1 cellular context compared by ENCODE assay signal in genomic region chr19:48553676-48554384, GRCh38.
A peak's percentile ranks its signal among the peaks of the same experiment; 100 is the strongest.
TF ChIP-seq lines count a peak whose summit lies in the region.

No MANE protein-coding gene starts in this region.

TF ChIP-seq in K562, 482 proteins besides CTCF, POLR2A, EP300 and RAD21 (continued from another document and continues in another):
- TF ChIP-seq RNF219 (CRISPR knock-in tag; IDR thresholded peaks at IDR 0.05) = no peak
- TF ChIP-seq ZNF395 (CRISPR knock-in tag; IDR thresholded peaks at IDR 0.05) = no peak
- TF ChIP-seq SRSF3 (IDR thresholded peaks at IDR 0.05; ENCODE audit: insufficient read depth, low read length) = no peak
- peak; percentile 25; the same call in 1 of the 2 replicates for TF ChIP-seq FOXM1 (IDR thresholded peaks at IDR 0.05; ENCODE audit: low read depth)
- TF ChIP-seq FOXM1 (CRISPR knock-in tag; IDR thresholded peaks at IDR 0.05; ENCODE audit: low read depth) = no peak
- TF ChIP-seq ZC3H11A (IDR thresholded peaks at IDR 0.05; ENCODE audit: low read depth, low read length) = no peak
- TF ChIP-seq PKNOX1 (IDR thresholded peaks at IDR 0.05) = no peak
- no peak for TF ChIP-seq PRPF4 (IDR thresholded peaks at IDR 0.05; ENCODE audit: insufficient read depth, low read depth, low read length, poor library complexity, severe bottlenecking)
- no peak for TF ChIP-seq NFE2 (IDR thresholded peaks at IDR 0.05; ENCODE audit: low read depth)
- TF ChIP-seq SRF (CRISPR knock-in tag; IDR thresholded peaks at IDR 0.05) = no peak
- no peak for TF ChIP-seq IRF1 (CRISPR knock-in tag; IDR thresholded peaks at IDR 0.05; ENCODE audit: borderline replicate concordance)
- no peak for TF ChIP-seq HDAC1 (IDR thresholded peaks at IDR 0.05)
- no peak for TF ChIP-seq ZKSCAN3 (CRISPR knock-in tag; IDR thresholded peaks at IDR 0.05)
- no peak for TF ChIP-seq HMGN3 (IDR thresholded peaks at IDR 0.05; ENCODE audit: borderline replicate concordance, extremely low read depth, insufficient read length, low read depth, low read length)
- TF ChIP-seq ZNF324 (CRISPR knock-in tag; IDR thresholded peaks at IDR 0.05) = no peak
- 0 out of 4 replicates have a peak, but pooled peaks of 1 of the 2 experiments have one; percentile 66 for TF ChIP-seq TBL1XR1 (IDR thresholded peaks at IDR 0.05; ENCODE audit: low read length in 2 of 2)
- TF ChIP-seq NEUROD1 (IDR thresholded peaks at IDR 0.05; ENCODE audit: borderline replicate concordance, low read depth, low read length, partially characterized antibody) = peak; percentile 40
- TF ChIP-seq HEY1 (CRISPR knock-in tag; IDR thresholded peaks at IDR 0.05; ENCODE audit: borderline replicate concordance) = no peak
- TF ChIP-seq RBM14 (IDR thresholded peaks at IDR 0.05; ENCODE audit: borderline replicate concordance, insufficient read depth, low read depth, low read length) = no peak
- TF ChIP-seq TAL1 (IDR thresholded peaks at IDR 0.05) = peak; percentile 57
- TF ChIP-seq ZNF133 (CRISPR knock-in tag; IDR thresholded peaks at IDR 0.05) = no peak
- no peak for TF ChIP-seq POLR3A (IDR thresholded peaks at IDR 0.05; ENCODE audit: borderline replicate concordance, extremely low read depth, insufficient read depth, insufficient read length)
- no peak for TF ChIP-seq ZNF431 (CRISPR knock-in tag; IDR thresholded peaks at IDR 0.05)
- no peak for TF ChIP-seq SMAD2 (IDR thresholded peaks at IDR 0.05; ENCODE audit: low read depth, low read length)
- peak; percentile 59 to 70 for TF ChIP-seq TRIM24 (IDR thresholded peaks at IDR 0.05)
- TF ChIP-seq PCBP2 (IDR thresholded peaks at IDR 0.05; ENCODE audit: low read depth, low read length, poor library complexity, severe bottlenecking) = no peak
- TF ChIP-seq CC2D1A (IDR thresholded peaks at IDR 0.05) = no peak
- 0 out of 2 replicates have a peak, but pooled peaks have one; percentile 48 for TF ChIP-seq NCOA1 (IDR thresholded peaks at IDR 0.05; ENCODE audit: low read depth)
- peak; percentile 33; the same call in 1 of the 2 replicates for TF ChIP-seq ZFX (CRISPR knock-in tag; IDR thresholded peaks at IDR 0.05)
- TF ChIP-seq, protein P1, sequence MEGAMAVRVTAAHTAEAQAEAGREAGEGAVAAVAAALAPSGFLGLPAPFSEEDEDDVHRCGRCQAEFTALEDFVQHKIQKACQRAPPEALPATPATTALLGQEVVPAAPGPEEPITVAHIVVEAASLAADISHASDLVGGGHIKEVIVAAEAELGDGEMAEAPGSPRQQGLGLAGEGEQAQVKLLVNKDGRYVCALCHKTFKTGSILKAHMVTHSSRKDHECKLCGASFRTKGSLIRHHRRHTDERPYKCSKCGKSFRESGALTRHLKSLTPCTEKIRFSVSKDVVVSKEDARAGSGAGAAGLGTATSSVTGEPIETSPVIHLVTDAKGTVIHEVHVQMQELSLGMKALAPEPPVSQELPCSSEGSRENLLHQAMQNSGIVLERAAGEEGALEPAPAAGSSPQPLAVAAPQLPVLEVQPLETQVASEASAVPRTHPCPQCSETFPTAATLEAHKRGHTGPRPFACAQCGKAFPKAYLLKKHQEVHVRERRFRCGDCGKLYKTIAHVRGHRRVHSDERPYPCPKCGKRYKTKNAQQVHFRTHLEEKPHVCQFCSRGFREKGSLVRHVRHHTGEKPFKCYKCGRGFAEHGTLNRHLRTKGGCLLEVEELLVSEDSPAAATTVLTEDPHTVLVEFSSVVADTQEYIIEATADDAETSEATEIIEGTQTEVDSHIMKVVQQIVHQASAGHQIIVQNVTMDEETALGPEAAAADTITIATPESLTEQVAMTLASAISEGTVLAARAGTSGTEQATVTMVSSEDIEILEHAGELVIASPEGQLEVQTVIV (CRISPR knock-in tag; IDR thresholded peaks at IDR 0.05; ENCODE audit: borderline replicate concordance) = no peak
- no peak for TF ChIP-seq SIN3A (IDR thresholded peaks at IDR 0.05; ENCODE audit: borderline replicate concordance in 2 of 2, control insufficient read depth in 1 of 2, low read depth in 2 of 2, low read length in 2 of 2)
- TF ChIP-seq USF2 (CRISPR knock-in tag; IDR thresholded peaks at IDR 0.05) = no peak
- no peak for TF ChIP-seq PRMT5 (CRISPR knock-in tag; IDR thresholded peaks at IDR 0.05)
- TF ChIP-seq STAT5A (IDR thresholded peaks at IDR 0.05; ENCODE audit: borderline replicate concordance, low read length) = 0 out of 2 replicates have a peak, but pooled peaks have one; percentile 29
- TF ChIP-seq, protein P2, sequence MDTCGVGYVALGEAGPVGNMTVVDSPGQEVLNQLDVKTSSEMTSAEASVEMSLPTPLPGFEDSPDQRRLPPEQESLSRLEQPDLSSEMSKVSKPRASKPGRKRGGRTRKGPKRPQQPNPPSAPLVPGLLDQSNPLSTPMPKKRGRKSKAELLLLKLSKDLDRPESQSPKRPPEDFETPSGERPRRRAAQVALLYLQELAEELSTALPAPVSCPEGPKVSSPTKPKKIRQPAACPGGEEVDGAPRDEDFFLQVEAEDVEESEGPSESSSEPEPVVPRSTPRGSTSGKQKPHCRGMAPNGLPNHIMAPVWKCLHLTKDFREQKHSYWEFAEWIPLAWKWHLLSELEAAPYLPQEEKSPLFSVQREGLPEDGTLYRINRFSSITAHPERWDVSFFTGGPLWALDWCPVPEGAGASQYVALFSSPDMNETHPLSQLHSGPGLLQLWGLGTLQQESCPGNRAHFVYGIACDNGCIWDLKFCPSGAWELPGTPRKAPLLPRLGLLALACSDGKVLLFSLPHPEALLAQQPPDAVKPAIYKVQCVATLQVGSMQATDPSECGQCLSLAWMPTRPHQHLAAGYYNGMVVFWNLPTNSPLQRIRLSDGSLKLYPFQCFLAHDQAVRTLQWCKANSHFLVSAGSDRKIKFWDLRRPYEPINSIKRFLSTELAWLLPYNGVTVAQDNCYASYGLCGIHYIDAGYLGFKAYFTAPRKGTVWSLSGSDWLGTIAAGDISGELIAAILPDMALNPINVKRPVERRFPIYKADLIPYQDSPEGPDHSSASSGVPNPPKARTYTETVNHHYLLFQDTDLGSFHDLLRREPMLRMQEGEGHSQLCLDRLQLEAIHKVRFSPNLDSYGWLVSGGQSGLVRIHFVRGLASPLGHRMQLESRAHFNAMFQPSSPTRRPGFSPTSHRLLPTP (IDR thresholded peaks at IDR 0.05; ENCODE audit: borderline replicate concordance, extremely low read depth, insufficient read length) = no peak
- TF ChIP-seq SREBF1 (IDR thresholded peaks at IDR 0.05; ENCODE audit: borderline replicate concordance, low read depth, low read length) = no peak
- TF ChIP-seq WHSC1 (IDR thresholded peaks at IDR 0.05; ENCODE audit: low read length) = no peak
- TF ChIP-seq CREB3L1 (IDR thresholded peaks at IDR 0.05; ENCODE audit: borderline replicate concordance, low read depth) = no peak
- TF ChIP-seq, protein P3, sequence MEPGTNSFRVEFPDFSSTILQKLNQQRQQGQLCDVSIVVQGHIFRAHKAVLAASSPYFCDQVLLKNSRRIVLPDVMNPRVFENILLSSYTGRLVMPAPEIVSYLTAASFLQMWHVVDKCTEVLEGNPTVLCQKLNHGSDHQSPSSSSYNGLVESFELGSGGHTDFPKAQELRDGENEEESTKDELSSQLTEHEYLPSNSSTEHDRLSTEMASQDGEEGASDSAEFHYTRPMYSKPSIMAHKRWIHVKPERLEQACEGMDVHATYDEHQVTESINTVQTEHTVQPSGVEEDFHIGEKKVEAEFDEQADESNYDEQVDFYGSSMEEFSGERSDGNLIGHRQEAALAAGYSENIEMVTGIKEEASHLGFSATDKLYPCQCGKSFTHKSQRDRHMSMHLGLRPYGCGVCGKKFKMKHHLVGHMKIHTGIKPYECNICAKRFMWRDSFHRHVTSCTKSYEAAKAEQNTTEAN (CRISPR knock-in tag; IDR thresholded peaks at IDR 0.05) = no peak
- TF ChIP-seq SMC3 (conservative IDR thresholded peaks at IDR 0.05; ENCODE audit: insufficient read depth, low read depth, low read length) = no peak
- TF ChIP-seq, protein P4, sequence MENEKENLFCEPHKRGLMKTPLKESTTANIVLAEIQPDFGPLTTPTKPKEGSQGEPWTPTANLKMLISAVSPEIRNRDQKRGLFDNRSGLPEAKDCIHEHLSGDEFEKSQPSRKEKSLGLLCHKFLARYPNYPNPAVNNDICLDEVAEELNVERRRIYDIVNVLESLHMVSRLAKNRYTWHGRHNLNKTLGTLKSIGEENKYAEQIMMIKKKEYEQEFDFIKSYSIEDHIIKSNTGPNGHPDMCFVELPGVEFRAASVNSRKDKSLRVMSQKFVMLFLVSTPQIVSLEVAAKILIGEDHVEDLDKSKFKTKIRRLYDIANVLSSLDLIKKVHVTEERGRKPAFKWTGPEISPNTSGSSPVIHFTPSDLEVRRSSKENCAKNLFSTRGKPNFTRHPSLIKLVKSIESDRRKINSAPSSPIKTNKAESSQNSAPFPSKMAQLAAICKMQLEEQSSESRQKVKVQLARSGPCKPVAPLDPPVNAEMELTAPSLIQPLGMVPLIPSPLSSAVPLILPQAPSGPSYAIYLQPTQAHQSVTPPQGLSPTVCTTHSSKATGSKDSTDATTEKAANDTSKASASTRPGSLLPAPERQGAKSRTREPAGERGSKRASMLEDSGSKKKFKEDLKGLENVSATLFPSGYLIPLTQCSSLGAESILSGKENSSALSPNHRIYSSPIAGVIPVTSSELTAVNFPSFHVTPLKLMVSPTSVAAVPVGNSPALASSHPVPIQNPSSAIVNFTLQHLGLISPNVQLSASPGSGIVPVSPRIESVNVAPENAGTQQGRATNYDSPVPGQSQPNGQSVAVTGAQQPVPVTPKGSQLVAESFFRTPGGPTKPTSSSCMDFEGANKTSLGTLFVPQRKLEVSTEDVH (IDR thresholded peaks at IDR 0.05; ENCODE audit: low read depth, partially characterized antibody) = peak; percentile 62
- TF ChIP-seq HINFP (tag; conservative IDR thresholded peaks at IDR 0.05; ENCODE audit: low read depth) = no peak
- TF ChIP-seq KDM2B (CRISPR knock-in tag; IDR thresholded peaks at IDR 0.05) = no peak
